ENCODE assay signal across 11 cellular contexts in genomic region chr6:29653452-29654038, GRCh38. TPM values are rescaled to one million over a fixed set of nuclear protein-coding genes. Genes with fewer than 3 reads are reported as not detected.
DNase-seq lines count a peak whose midpoint lies in the region; ATAC-seq, FAIRE-seq and TF ChIP-seq lines count a peak whose summit lies in the region.
"Had no signal": no experiment of that assay in that cellular context is flagged by ENCODE, and none has a peak within 500 bp of the region (broad histone marks: within the 10 kb centered on the region; RNA-seq: fewer than 3 reads in every experiment).

No MANE protein-coding gene starts in this region.

- no peaks in the 10 kb centered on the region for H3K9me3 Mint-ChIP-seq in T-helper 2 cell treated with Interferon-gamma antibody and Interleukin-4, amounts not matched to agents 5 μg/mL and 100 μg/mL, for 36 hours
- H3K9me3 Mint-ChIP-seq: activated naive CD4-positive, alpha-beta T cell treated with anti-CD3 and anti-CD28 coated beads, Interleukin-2, amount 50 U/mL, for 72 hours; stimulated activated naive CD8-positive, alpha-beta T cell treated with anti-CD3 and anti-CD28 coated beads, Interleukin-15, Interleukin-2, amounts not matched to agents 100 ng/mL and 50 ng/mL, for 24 hours had no signal

- BruUV-seq in mammary epithelial cell (replicated peaks; lab: Mats Ljungman, UMichigan): no TSS peak
- no TSS peak for BruUV-seq in HepG2 (replicated peaks; lab: Mats Ljungman, UMichigan)

- H3K27me3 ChIP-seq in mammary epithelial cell (ENCODE audit: insufficient read depth, low read length) (no peaks in the 10 kb centered on the region), HepG2 (ENCODE audit: control insufficient read depth in 1 of 2, insufficient read depth in 2 of 2, low read length in 2 of 2) (peaks cover 0 to 16% of the 10 kb centered on the region in 2 experiments; a peak in 1 of 5 replicates)
- H3K27me3 ChIP-seq: BLaER1 treated with 17β-estradiol and CSF1 and Interleukin-3, amounts not matched to agents 10 nM and 100 nM had no signal

- H3K4me2 ChIP-seq in mammary epithelial cell (ENCODE audit: insufficient read depth, low read depth, low read length) (no peak overlapping the region), HepG2 (ENCODE audit: low read depth, low read length) (no peak overlapping the region)
- H3K4me2 ChIP-seq: BLaER1 treated with 17β-estradiol and CSF1 and Interleukin-3, amounts not matched to agents 10 nM and 100 nM had no signal

- intact Hi-C loops in mammary epithelial cell (cut with micrococcal nuclease): no loop called here
- intact Hi-C loops in HepG2 (cut with micrococcal nuclease; ENCODE audit: unreplicated experiment): loop anchor here (5.0 kb wide), 2 partner anchors 34 to 184 kb away; no protein-coding TSS in a partner anchor

- H3K9ac ChIP-seq in mammary epithelial cell (ENCODE audit: insufficient read depth, low read length) (no peak overlapping the region), HepG2 (ENCODE audit: insufficient read depth, low read depth, low read length) (no peak overlapping the region)
- H3K9ac ChIP-seq: BLaER1 treated with 17β-estradiol and CSF1 and Interleukin-3, amounts not matched to agents 10 nM and 100 nM had no signal

- TF ChIP-seq POLR2A in NB4 (IDR thresholded peaks at IDR 0.05; ENCODE audit: extremely low read depth, insufficient read length) (no peak), HepG2 (IDR thresholded peaks at IDR 0.05; ENCODE audit: insufficient read depth in 1 of 2, low read depth in 2 of 2, low read length in 2 of 2) (no peak)

- 22% methylated on average over 8 of the region's 8 CpGs for WGBS in mammary epithelial cell (ENCODE audit: low coverage, missing lambda C conversion rate)
- 9% methylated on average over 8 of the region's 8 CpGs for WGBS in HepG2 (ENCODE audit: low lambda C conversion rate)

- ATAC-seq in HepG2 (no peak; the same call in 2 of the 3 replicates), GM21528 (IDR thresholded peaks at IDR 0.05; ENCODE audit: low FRiP score, unreplicated experiment) (no peak)
- ATAC-seq: activated naive CD4-positive, alpha-beta T cell treated with anti-CD3 and anti-CD28 coated beads, Interleukin-2, amount 50 U/mL, for 72 hours had no signal

- no peaks in the 10 kb centered on the region for H3K36me3 Mint-ChIP-seq in T-helper 2 cell treated with Interferon-gamma antibody and Interleukin-4, amounts not matched to agents 5 μg/mL and 100 μg/mL, for 36 hours (ENCODE audit: low read depth)
- H3K36me3 Mint-ChIP-seq: activated naive CD4-positive, alpha-beta T cell treated with anti-CD3 and anti-CD28 coated beads, Interleukin-2, amount 50 U/mL, for 72 hours had no signal

- in situ Hi-C loops in mammary epithelial cell (cut with MboI; ENCODE audit: low sequenced_read_pairs in 2 of 2): loop anchor here in 1 of 2 donors (5.0 kb wide), 1 partner anchor 44 kb away; no protein-coding TSS in a partner anchor
- in situ Hi-C loops in HepG2 (cut with HindIII; ENCODE audit: extremely low pct_ligation_motif_present, low pct_unique_long_range_greater_than_20kb): no loop called here

- H3K79me2 ChIP-seq in mammary epithelial cell (ENCODE audit: insufficient read depth, low read length) (no peaks in the 10 kb centered on the region), HepG2 (ENCODE audit: insufficient read depth, low read length) (no peaks in the 10 kb centered on the region)

- H3K4me3 Mint-ChIP-seq in T-helper 2 cell treated with Interferon-gamma antibody and Interleukin-4, amounts not matched to agents 5 μg/mL and 100 μg/mL, for 36 hours: no peak overlapping the region
- H3K4me3 Mint-ChIP-seq: stimulated activated naive CD8-positive, alpha-beta T cell treated with anti-CD3 and anti-CD28 coated beads, Interleukin-15, Interleukin-2, amounts not matched to agents 100 ng/mL and 50 ng/mL, for 24 hours had no signal

- no peak for TF ChIP-seq RAD21 in HepG2 (CRISPR knock-in tag; IDR thresholded peaks at IDR 0.05)

- no peaks in the 10 kb centered on the region for H3K9me3 ChIP-seq in mammary epithelial cell (replicated peaks; ENCODE audit: insufficient read depth, low read length)
- H3K9me3 ChIP-seq in HepG2 (ENCODE audit: low read length): no peaks in the 10 kb centered on the region
- H3K9me3 ChIP-seq: BLaER1 treated with 17β-estradiol and CSF1 and Interleukin-3, amounts not matched to agents 10 nM and 100 nM had no signal

- DNase-seq in T-helper 2 cell: peak in 3 of 5 experiments; percentile 18 to 72 (median 40)
- DNase-seq in T-helper 2 cell treated with Interferon-gamma antibody and Interleukin-4, amounts not matched to agents 5 μg/mL and 100 μg/mL, for 36 hours (ENCODE audit: low spot score): no peak
- DNase-seq in NB4 (ENCODE audit: low read depth): peak; percentile 76
- peak; percentile 49 for DNase-seq in RWPE1 (ENCODE audit: low spot score)
- peak; percentile 30 for DNase-seq in mammary epithelial cell
- peak; percentile 69 for DNase-seq in HepG2 (ENCODE audit: low spot score)
- peak; percentile 95 for DNase-seq in superior temporal gyrus (ENCODE audit: extremely low spot score)

- TF ChIP-seq EP300 in HepG2 (IDR thresholded peaks at IDR 0.05; ENCODE audit: low read depth in 2 of 2, low read length in 2 of 2): no peak
- no peak for TF ChIP-seq EP300 in HepG2 (CRISPR knock-in tag; IDR thresholded peaks at IDR 0.05; ENCODE audit: borderline replicate concordance)

- H3K36me3 ChIP-seq in mammary epithelial cell (ENCODE audit: insufficient read depth, low read length) (no peaks in the 10 kb centered on the region), HepG2 (replicated peaks in 1 of 2; ENCODE audit: control insufficient read depth in 1 of 2, insufficient read depth in 2 of 2, low read length in 2 of 2) (no peaks in the 10 kb centered on the region)
- H3K36me3 ChIP-seq: BLaER1 treated with 17β-estradiol and CSF1 and Interleukin-3, amounts not matched to agents 10 nM and 100 nM had no signal

- peak; percentile 61 for TF ChIP-seq CTCF in NB4 (IDR thresholded peaks at IDR 0.05; ENCODE audit: low read depth, low read length)
- peak; percentile 87 for TF ChIP-seq CTCF in RWPE1 (conservative IDR thresholded peaks at IDR 0.05; ENCODE audit: low read depth)
- TF ChIP-seq CTCF in mammary epithelial cell (conservative IDR thresholded peaks at IDR 0.05 in 1 of 2, IDR thresholded peaks at IDR 0.05 in 1 of 2; ENCODE audit: extremely low read depth in 1 of 2, insufficient read depth in 1 of 2, low read depth in 1 of 2, low read length in 2 of 2): peak; percentile 50 to 67
- TF ChIP-seq CTCF in HepG2 (CRISPR knock-in tag; IDR thresholded peaks at IDR 0.05): peak; percentile 66

- no peak overlapping the region for H3K27ac ChIP-seq in RWPE1
- no peak overlapping the region for H3K27ac ChIP-seq in mammary epithelial cell (ENCODE audit: insufficient read depth, low read depth, low read length)
- H3K27ac ChIP-seq in HepG2 (ENCODE audit: extremely low read length, insufficient read depth, low read length): no peak overlapping the region
- H3K27ac ChIP-seq: BLaER1 treated with 17β-estradiol and CSF1 and Interleukin-3, amounts not matched to agents 10 nM and 100 nM had no signal

- H3K4me1 ChIP-seq in mammary epithelial cell (ENCODE audit: insufficient read depth, low read length) (peaks cover 6% of the 10 kb centered on the region), HepG2 (ENCODE audit: insufficient read depth, low read length) (peaks cover 6% of the 10 kb centered on the region; the same call in 1 of the 2 replicates)

- H3K4me3 ChIP-seq in NB4 (ENCODE audit: low read depth, low read length) (no peak overlapping the region), mammary epithelial cell (replicated peaks in 1 of 3; ENCODE audit: insufficient read depth in 1 of 3, low read depth in 2 of 3, low read length in 3 of 3) (no peak overlapping the region), HepG2 (replicated peaks in 1 of 3; ENCODE audit: insufficient read depth in 1 of 3, low read depth in 2 of 3, low read length in 3 of 3) (no peak overlapping the region)
- H3K4me3 ChIP-seq: BLaER1 treated with 17β-estradiol and CSF1 and Interleukin-3, amounts not matched to agents 10 nM and 100 nM had no signal

- CTCF ChIA-PET in RWPE1 (lab: Yijun Ruan, JAX) (interaction anchor here (0.5 to 2.1 kb wide), 22 partner anchors 9 to 413 kb away, joined by 3 to 21 read pairs (median 6); partner anchors contain the start of gene GABBR1), mammary epithelial cell (lab: Charles Lee; ENCODE audit: low non-redundant PET) (interaction anchor here (0.6 to 1.2 kb wide), 8 partner anchors 19 to 167 kb away, joined by 3 to 7 read pairs (median 4); no protein-coding TSS in a partner anchor), HepG2 (lab: Yijun Ruan, JAX; ENCODE audit: low intra/inter-chr PET ratio, low total read pairs) (no interaction called here)

- H2AFZ ChIP-seq in mammary epithelial cell (ENCODE audit: low read depth, low read length) (no peak overlapping the region), HepG2 (ENCODE audit: low read length) (no peak overlapping the region)

- H3K27ac Mint-ChIP-seq in T-helper 2 cell treated with Interferon-gamma antibody and Interleukin-4, amounts not matched to agents 5 μg/mL and 100 μg/mL, for 36 hours: no peak overlapping the region
- H3K27ac Mint-ChIP-seq: activated naive CD4-positive, alpha-beta T cell treated with anti-CD3 and anti-CD28 coated beads, Interleukin-2, amount 50 U/mL, for 72 hours; stimulated activated naive CD8-positive, alpha-beta T cell treated with anti-CD3 and anti-CD28 coated beads, Interleukin-15, Interleukin-2, amounts not matched to agents 100 ng/mL and 50 ng/mL, for 24 hours had no signal

- POLR2A ChIA-PET in RWPE1 (lab: Yijun Ruan, JAX; ENCODE audit: low non-redundant PET): no interaction called here
- POLR2A ChIA-PET in HepG2 (lab: Yijun Ruan, JAX): no interaction called here

- H3K27me3 Mint-ChIP-seq in T-helper 2 cell treated with Interferon-gamma antibody and Interleukin-4, amounts not matched to agents 5 μg/mL and 100 μg/mL, for 36 hours (ENCODE audit: low read depth): peaks cover 20% of the 10 kb centered on the region

- H3K4me1 Mint-ChIP-seq in T-helper 2 cell treated with Interferon-gamma antibody and Interleukin-4, amounts not matched to agents 5 μg/mL and 100 μg/mL, for 36 hours (ENCODE audit: low read depth): peaks cover 7% of the 10 kb centered on the region

- FAIRE-seq in HepG2 (lab: Jason Lieb, UNC): peak; percentile 56

- dilution Hi-C loops in mammary epithelial cell (cut with HindIII; ENCODE audit: low sequenced_read_pairs): loop anchor here (25.0 kb wide), 1 partner anchor 509 kb away; the partner anchor contains the start of genes TRIM10 and TRIM15

- no peaks in the 10 kb centered on the region for H4K20me1 ChIP-seq in mammary epithelial cell (ENCODE audit: insufficient read depth, low read length)
- no peaks in the 10 kb centered on the region for H4K20me1 ChIP-seq in HepG2 (ENCODE audit: insufficient read depth, low read length)
- H4K20me1 ChIP-seq: BLaER1 treated with 17β-estradiol and CSF1 and Interleukin-3, amounts not matched to agents 10 nM and 100 nM had no signal

RNA-seq across cellular contexts. Expression of gene MOG, which starts 3.3 kb away (rescaled TPM):
- total RNA-seq in mammary epithelial cell (not detected), HepG2 (2016; rRNA removed; fragmentation: Illumina TruSeq; extraction: Trizol) (not detected in 2 replicates)
- polyA plus RNA-seq in mammary epithelial cell (not detected), HepG2 (2011; rRNA removed) (not detected in 2 replicates)
- polyA minus RNA-seq in mammary epithelial cell: not detected
- total RNA-seq in HepG2 (2016; cell fraction: cytosol; rRNA removed; fragmentation: Illumina TruSeq; extraction: Trizol; ENCODE audit: low read depth): not detected in 2 replicates
- total RNA-seq in HepG2 (2016; cell fraction: insoluble cytoplasmic fraction; rRNA removed; fragmentation: Illumina TruSeq; extraction: Trizol): not detected in 2 replicates
- total RNA-seq in HepG2 (2016; cell fraction: membrane; rRNA removed; fragmentation: Illumina TruSeq; extraction: Trizol): not detected in 2 replicates
- not detected in 2 replicates for total RNA-seq in HepG2 (2016; cell fraction: nucleus; rRNA removed; fragmentation: Illumina TruSeq; extraction: Trizol)
- not detected in 2 replicates for polyA plus RNA-seq in HepG2 (2011; cell fraction: cytosol; rRNA removed)
- polyA plus RNA-seq in HepG2 (2011; cell fraction: nucleus; rRNA removed): not detected in 2 replicates
- polyA plus RNA-seq in HepG2 (2012): not detected in 2 replicates
- not detected in 2 replicates for polyA plus RNA-seq in HepG2 (2016; cell fraction: cytosol; fragmentation: Illumina TruSeq; extraction: Trizol; ENCODE audit: low read depth)
- polyA plus RNA-seq in HepG2 (2016; cell fraction: insoluble cytoplasmic fraction; fragmentation: Illumina TruSeq; extraction: Trizol; ENCODE audit: low read depth): not detected in 2 replicates
- polyA plus RNA-seq in HepG2 (2016; cell fraction: membrane; fragmentation: Illumina TruSeq; extraction: Trizol; ENCODE audit: low read depth): not detected in 2 replicates
- not detected in 2 replicates for polyA plus RNA-seq in HepG2 (2016; cell fraction: nucleus; fragmentation: Illumina TruSeq; extraction: Trizol; ENCODE audit: insufficient read depth, low read depth)
- polyA minus RNA-seq in HepG2 (2011; rRNA and poly(A)+ RNA removed; ENCODE audit: low replicate concordance): not detected in 2 replicates
- not detected in 2 replicates for polyA minus RNA-seq in HepG2 (2011; cell fraction: cytosol; rRNA and poly(A)+ RNA removed)
- polyA minus RNA-seq in HepG2 (2011; cell fraction: nucleus; rRNA and poly(A)+ RNA removed): not detected in 2 replicates
- total RNA-seq: activated naive CD4-positive, alpha-beta T cell treated with anti-CD3 and anti-CD28 coated beads, Interleukin-2, amount 50 U/mL, for 72 hours had no signal

RNA-seq across cellular contexts. Expression of gene GABBR1, which starts 20.6 kb away (rescaled TPM):
- total RNA-seq in mammary epithelial cell (10 to 100 TPM; 14.5 to 78.4 TPM), HepG2 (2016; rRNA removed; fragmentation: Illumina TruSeq; extraction: Trizol) (0.07 TPM in 1 of 2 replicates, not detected in the other)
- polyA plus RNA-seq in mammary epithelial cell (13.5 TPM), HepG2 (2011; rRNA removed) (0.37 and 0.38 TPM in 2 replicates)
- 47.3 TPM for polyA minus RNA-seq in mammary epithelial cell
- not detected in 2 replicates for total RNA-seq in HepG2 (2016; cell fraction: cytosol; rRNA removed; fragmentation: Illumina TruSeq; extraction: Trizol; ENCODE audit: low read depth)
- not detected in 2 replicates for total RNA-seq in HepG2 (2016; cell fraction: insoluble cytoplasmic fraction; rRNA removed; fragmentation: Illumina TruSeq; extraction: Trizol)
- total RNA-seq in HepG2 (2016; cell fraction: membrane; rRNA removed; fragmentation: Illumina TruSeq; extraction: Trizol): not detected in 2 replicates
- total RNA-seq in HepG2 (2016; cell fraction: nucleus; rRNA removed; fragmentation: Illumina TruSeq; extraction: Trizol): 0.16 TPM in 1 of 2 replicates, not detected in the other
- 0.15 and 0.18 TPM in 2 replicates for polyA plus RNA-seq in HepG2 (2011; cell fraction: cytosol; rRNA removed)
- 3.0 and 3.5 TPM in 2 replicates for polyA plus RNA-seq in HepG2 (2011; cell fraction: nucleus; rRNA removed)
- 0.39 and 0.40 TPM in 2 replicates for polyA plus RNA-seq in HepG2 (2012)
- polyA plus RNA-seq in HepG2 (2016; cell fraction: cytosol; fragmentation: Illumina TruSeq; extraction: Trizol; ENCODE audit: low read depth): not detected in 2 replicates
- polyA plus RNA-seq in HepG2 (2016; cell fraction: insoluble cytoplasmic fraction; fragmentation: Illumina TruSeq; extraction: Trizol; ENCODE audit: low read depth): not detected in 2 replicates
- polyA plus RNA-seq in HepG2 (2016; cell fraction: membrane; fragmentation: Illumina TruSeq; extraction: Trizol; ENCODE audit: low read depth): not detected in 2 replicates
- 0.83 and 1.1 TPM in 2 replicates for polyA plus RNA-seq in HepG2 (2016; cell fraction: nucleus; fragmentation: Illumina TruSeq; extraction: Trizol; ENCODE audit: insufficient read depth, low read depth)
- 0.72 and 11.2 TPM in 2 replicates for polyA minus RNA-seq in HepG2 (2011; rRNA and poly(A)+ RNA removed; ENCODE audit: low replicate concordance)
- not detected in 2 replicates for polyA minus RNA-seq in HepG2 (2011; cell fraction: cytosol; rRNA and poly(A)+ RNA removed)
- 0.77 and 0.99 TPM in 2 replicates for polyA minus RNA-seq in HepG2 (2011; cell fraction: nucleus; rRNA and poly(A)+ RNA removed)

RNA-seq across cellular contexts. Expression of gene ZFP57, which starts 27.4 kb away (rescaled TPM):
- total RNA-seq in mammary epithelial cell (10 to 100 TPM in 1 of 2 donors, 1 to 10 TPM in 1; 2.4 to 30.8 TPM), HepG2 (2016; rRNA removed; fragmentation: Illumina TruSeq; extraction: Trizol) (not detected in 2 replicates)
- polyA plus RNA-seq in mammary epithelial cell (1.1 TPM), HepG2 (2011; rRNA removed) (not detected in 2 replicates)
- polyA minus RNA-seq in mammary epithelial cell: not detected
- not detected in 2 replicates for total RNA-seq in HepG2 (2016; cell fraction: cytosol; rRNA removed; fragmentation: Illumina TruSeq; extraction: Trizol; ENCODE audit: low read depth)
- not detected in 2 replicates for total RNA-seq in HepG2 (2016; cell fraction: insoluble cytoplasmic fraction; rRNA removed; fragmentation: Illumina TruSeq; extraction: Trizol)
- total RNA-seq in HepG2 (2016; cell fraction: membrane; rRNA removed; fragmentation: Illumina TruSeq; extraction: Trizol): not detected in 2 replicates
- total RNA-seq in HepG2 (2016; cell fraction: nucleus; rRNA removed; fragmentation: Illumina TruSeq; extraction: Trizol): not detected in 2 replicates
- polyA plus RNA-seq in HepG2 (2011; cell fraction: cytosol; rRNA removed): not detected in 2 replicates
- polyA plus RNA-seq in HepG2 (2011; cell fraction: nucleus; rRNA removed): not detected in 2 replicates
- polyA plus RNA-seq in HepG2 (2012): not detected in 2 replicates
- not detected in 2 replicates for polyA plus RNA-seq in HepG2 (2016; cell fraction: cytosol; fragmentation: Illumina TruSeq; extraction: Trizol; ENCODE audit: low read depth)
- polyA plus RNA-seq in HepG2 (2016; cell fraction: insoluble cytoplasmic fraction; fragmentation: Illumina TruSeq; extraction: Trizol; ENCODE audit: low read depth): not detected in 2 replicates
- not detected in 2 replicates for polyA plus RNA-seq in HepG2 (2016; cell fraction: membrane; fragmentation: Illumina TruSeq; extraction: Trizol; ENCODE audit: low read depth)
- not detected in 2 replicates for polyA plus RNA-seq in HepG2 (2016; cell fraction: nucleus; fragmentation: Illumina TruSeq; extraction: Trizol; ENCODE audit: insufficient read depth, low read depth)
- polyA minus RNA-seq in HepG2 (2011; rRNA and poly(A)+ RNA removed; ENCODE audit: low replicate concordance): not detected in 2 replicates
- polyA minus RNA-seq in HepG2 (2011; cell fraction: cytosol; rRNA and poly(A)+ RNA removed): not detected in 2 replicates
- polyA minus RNA-seq in HepG2 (2011; cell fraction: nucleus; rRNA and poly(A)+ RNA removed): not detected in 2 replicates

Comparison
In these comparisons a context has a peak if more than half of its experiments do, and no peak if none do; other contexts are left out.
1. RNA of gene GABBR1, which starts 20.6 kb away (total RNA-seq): 14.5 to 78.4 TPM in mammary epithelial cell; 0.07 to 0.16 TPM in HepG2; every median in the first group is over 10 times any median in the second.
2. Peak in every context shown above with its lines, with median percentiles within 50 percentile points of each other: CTCF ChIP-seq.